13 cellular contexts compared by ENCODE assay signal in genomic region chr4:118712872-118713271, GRCh38. TPM values are rescaled to one million over a fixed set of nuclear protein-coding genes. Genes with fewer than 3 reads are reported as not detected.
DNase-seq lines count a peak whose midpoint lies in the region; ATAC-seq lines count a peak whose summit lies in the region.
"Had no signal": no experiment of that assay in that cellular context is flagged by ENCODE, and none has a peak within 500 bp of the region (broad histone marks: within the 10 kb centered on the region; RNA-seq: fewer than 3 reads in every experiment).

No MANE protein-coding gene starts in this region.

- H3K4me3 Mint-ChIP-seq in activated naive CD4-positive, alpha-beta T cell treated with anti-CD3 and anti-CD28 coated beads, Interleukin-2, amount 50 U/mL, for 24 hours: no peak overlapping the region
- H3K4me3 Mint-ChIP-seq in activated T-helper 2 cell treated with anti-CD3 and anti-CD28 coated beads, Interferon-gamma antibody, Interleukin-2, Interleukin-4, amounts not matched to agents 10 μg/mL and 5 μg/mL and 100 μg/mL, durations not matched to agents 14 hours and 24 hours and 36 hours (ENCODE audit: low read depth): no peak overlapping the region
- H3K4me3 Mint-ChIP-seq: activated naive CD8-positive, alpha-beta T cell treated with anti-CD3 and anti-CD28 coated beads, Interleukin-2, amount 10 ng/mL, durations not matched to agents 7 days and 5 days; immature natural killer cell had no signal

- peaks cover 9% of the 10 kb centered on the region for H3K4me1 Mint-ChIP-seq in activated naive CD4-positive, alpha-beta T cell treated with anti-CD3 and anti-CD28 coated beads, Interleukin-2, amount 50 U/mL, for 24 hours
- H3K4me1 Mint-ChIP-seq in activated T-helper 2 cell treated with anti-CD3 and anti-CD28 coated beads, Interferon-gamma antibody, Interleukin-2, Interleukin-4, amounts not matched to agents 10 μg/mL and 5 μg/mL and 100 μg/mL, durations not matched to agents 14 hours and 24 hours and 36 hours (ENCODE audit: low read depth): peaks cover 15% of the 10 kb centered on the region

- no peak for ATAC-seq in GM19328 (IDR thresholded peaks at IDR 0.05; ENCODE audit: unreplicated experiment)

- H3K27me3 Mint-ChIP-seq in activated naive CD4-positive, alpha-beta T cell treated with anti-CD3 and anti-CD28 coated beads, Interleukin-2, amount 50 U/mL, for 24 hours: no peaks in the 10 kb centered on the region
- H3K27me3 Mint-ChIP-seq in activated T-helper 2 cell treated with anti-CD3 and anti-CD28 coated beads, Interferon-gamma antibody, Interleukin-2, Interleukin-4, amounts not matched to agents 10 μg/mL and 5 μg/mL and 100 μg/mL, durations not matched to agents 14 hours and 24 hours and 36 hours (ENCODE audit: low read depth): no peaks in the 10 kb centered on the region
- H3K27me3 Mint-ChIP-seq: activated naive CD8-positive, alpha-beta T cell treated with anti-CD3 and anti-CD28 coated beads, Interleukin-2, amount 10 ng/mL, durations not matched to agents 7 days and 5 days had no signal

- intact Hi-C loops in activated T-helper 2 cell treated with anti-CD3 and anti-CD28 coated beads, Interferon-gamma antibody, Interleukin-2, Interleukin-4, amounts not matched to agents 10 μg/mL and 5 μg/mL and 100 μg/mL, durations not matched to agents 14 hours and 24 hours and 36 hours (cut with micrococcal nuclease): no loop called here

- H3K9me3 Mint-ChIP-seq in activated naive CD4-positive, alpha-beta T cell treated with anti-CD3 and anti-CD28 coated beads, Interleukin-2, amount 50 U/mL, for 24 hours: no peaks in the 10 kb centered on the region
- no peaks in the 10 kb centered on the region for H3K9me3 Mint-ChIP-seq in activated T-helper 2 cell treated with anti-CD3 and anti-CD28 coated beads, Interferon-gamma antibody, Interleukin-2, Interleukin-4, amounts not matched to agents 10 μg/mL and 5 μg/mL and 100 μg/mL, durations not matched to agents 14 hours and 24 hours and 36 hours
- H3K9me3 Mint-ChIP-seq: activated naive CD8-positive, alpha-beta T cell treated with anti-CD3 and anti-CD28 coated beads, Interleukin-2, amount 10 ng/mL, durations not matched to agents 7 days and 5 days; immature natural killer cell had no signal

- peak overlapping the region; percentile 11 for H3K27ac Mint-ChIP-seq in activated naive CD4-positive, alpha-beta T cell treated with anti-CD3 and anti-CD28 coated beads, Interleukin-2, amount 50 U/mL, for 24 hours
- peak overlapping the region; percentile 10 for H3K27ac Mint-ChIP-seq in activated T-helper 2 cell treated with anti-CD3 and anti-CD28 coated beads, Interferon-gamma antibody, Interleukin-2, Interleukin-4, amounts not matched to agents 10 μg/mL and 5 μg/mL and 100 μg/mL, durations not matched to agents 14 hours and 24 hours and 36 hours
- H3K27ac Mint-ChIP-seq: activated naive CD8-positive, alpha-beta T cell treated with anti-CD3 and anti-CD28 coated beads, Interleukin-2, amount 10 ng/mL, durations not matched to agents 7 days and 5 days had no signal

- no peak for DNase-seq in activated naive CD4-positive, alpha-beta T cell treated with Interleukin-2 at 50 U/mL for 16 hours
- DNase-seq in HCEC 1CT: peak; percentile 5
- no peak for DNase-seq in activated T-helper 2 cell treated with anti-CD3 and anti-CD28 coated beads, Interferon-gamma antibody, Interleukin-2, Interleukin-4, amounts not matched to agents 10 μg/mL and 5 μg/mL and 100 μg/mL, durations not matched to agents 14 hours and 24 hours and 36 hours (ENCODE audit: low spot score)
- DNase-seq in renal cortical epithelial cell (ENCODE audit: low read depth): peak; percentile 28
- DNase-seq in effector CD8-positive, alpha-beta T cell (lab: John Stamatoyannopoulos, UW): no peak
- no peak for DNase-seq in NCI-H446 (lab: John Stamatoyannopoulos, UW)
- DNase-seq: activated naive CD8-positive, alpha-beta T cell treated with anti-CD3 and anti-CD28 coated beads, Interleukin-2, amount 10 ng/mL, durations not matched to agents 7 days and 5 days; COR-L47; immature natural killer cell; SHP77; T1000 had no signal

- peaks cover 17% of the 10 kb centered on the region for H3K36me3 Mint-ChIP-seq in activated naive CD4-positive, alpha-beta T cell treated with anti-CD3 and anti-CD28 coated beads, Interleukin-2, amount 50 U/mL, for 24 hours
- peaks cover 38% of the 10 kb centered on the region for H3K36me3 Mint-ChIP-seq in activated T-helper 2 cell treated with anti-CD3 and anti-CD28 coated beads, Interferon-gamma antibody, Interleukin-2, Interleukin-4, amounts not matched to agents 10 μg/mL and 5 μg/mL and 100 μg/mL, durations not matched to agents 14 hours and 24 hours and 36 hours (ENCODE audit: low read depth)

RNA-seq across cellular contexts. Expression of gene METTL14, which starts 27.7 kb away (rescaled TPM):
- total RNA-seq in activated T-helper 2 cell treated with anti-CD3 and anti-CD28 coated beads, Interferon-gamma antibody, Interleukin-2, Interleukin-4, amounts not matched to agents 10 μg/mL and 5 μg/mL and 100 μg/mL, durations not matched to agents 14 hours and 24 hours and 36 hours: 43.6 and 48.0 TPM in 2 replicates
- total RNA-seq in renal cortical epithelial cell: 65.6 and 96.4 TPM in 2 replicates

Comparison
In these comparisons a context has a peak if more than half of its experiments do, and no peak if none do; other contexts are left out.
1. DNase-seq: peak in HCEC 1CT (single experiment) and renal cortical epithelial cell (single experiment); none in activated naive CD4-positive, alpha-beta T cell treated with Interleukin-2 at 50 U/mL for 16 hours (single experiment), activated T-helper 2 cell treated with anti-CD3 and anti-CD28 coated beads, Interferon-gamma antibody, Interleukin-2, Interleukin-4, amounts not matched to agents 10 μg/mL and 5 μg/mL and 100 μg/mL, durations not matched to agents 14 hours and 24 hours and 36 hours (single experiment), effector CD8-positive, alpha-beta T cell (single experiment) and NCI-H446 (0 of 2).